12 cellular contexts compared by ENCODE assay signal in genomic region chr19:15276620-15277019, GRCh38. TPM values are rescaled to one million over a fixed set of nuclear protein-coding genes. Genes with fewer than 3 reads are reported as not detected.
DNase-seq lines count a peak whose midpoint lies in the region; ATAC-seq, FAIRE-seq and TF ChIP-seq lines count a peak whose summit lies in the region.
"Had no signal": no experiment of that assay in that cellular context is flagged by ENCODE, and none has a peak within 500 bp of the region (broad histone marks: within the 10 kb centered on the region; RNA-seq: fewer than 3 reads in every experiment).

No MANE protein-coding gene starts in this region.

- peaks cover 96% of the 10 kb centered on the region for H4K20me1 ChIP-seq in GM23338 (replicated peaks; ENCODE audit: insufficient read depth)

- CTCF ChIA-PET in MCF 10A (lab: Yijun Ruan, JAX), result interaction anchor here (1.0 kb wide), 1 partner anchor 10 kb away, joined by 4 read pairs; no protein-coding TSS in a partner anchor

- H2AFZ ChIP-seq in GM23338, result no peak overlapping the region

- H3K4me3 Mint-ChIP-seq in GM23338 (no peak overlapping the region), MCF 10A (ENCODE audit: unreplicated experiment) (peak overlapping the region; percentile 66)

- H3K36me3 ChIP-seq in GM23338 (ENCODE audit: insufficient read depth), result peaks cover 10% of the 10 kb centered on the region; the same call in 1 of the 2 replicates

- intact Hi-C loops in MCF 10A (cut with micrococcal nuclease), result no loop called here

- H3K27ac Mint-ChIP-seq in GM23338 (peak overlapping the region; percentile 85; the same call in 1 of the 2 replicates), MCF 10A (ENCODE audit: low read depth, unreplicated experiment) (peak overlapping the region; percentile 91)

- peaks cover 7% of the 10 kb centered on the region; the same call in 1 of the 2 replicates for H3F3A ChIP-seq in GM23338 (replicated peaks; ENCODE audit: low read depth)

- no peak overlapping the region for H3K4me3 ChIP-seq in GM23338

- H3K79me2 ChIP-seq in GM23338 (replicated peaks; ENCODE audit: insufficient read depth), result peaks cover 100% of the 10 kb centered on the region

- FAIRE-seq in GM12892 (lab: Jason Lieb, UNC), result no peak
- FAIRE-seq: kidney had no signal

- no TSS peak for BruUV-seq in MCF 10A (replicated peaks; lab: Mats Ljungman, UMichigan)

- no peaks in the 10 kb centered on the region for H3K9me2 ChIP-seq in GM23338 (ENCODE audit: insufficient read depth)

- no peak for TF ChIP-seq CTCF in GM23338 (conservative IDR thresholded peaks at IDR 0.05; ENCODE audit: low read depth in 2 of 2)
- no peak for TF ChIP-seq CTCF in MCF 10A (IDR thresholded peaks at IDR 0.05; ENCODE audit: unreplicated experiment)

- DNase-seq in AG08395 (ENCODE audit: low spot score) (peak; percentile 40), GM23338 (ENCODE audit: low spot score) (no peak), MCF 10A (ENCODE audit: unreplicated experiment) (peak; percentile 88), myocyte (ENCODE audit: low read depth) (peak; percentile 32), GM12892 (ENCODE audit: insufficient read length) (no peak), substantia nigra (lab: John Stamatoyannopoulos, UW) (no peak)
- DNase-seq: activated CD4-positive, alpha-beta T cell treated with anti-CD3 and anti-CD28 coated beads, Interleukin-2, amount 50 U/mL, for 1 hour; KBM-7; kidney had no signal

- ATAC-seq in GM23338, result no peak
- no peak for ATAC-seq in GM18502 (IDR thresholded peaks at IDR 0.05; ENCODE audit: poor library complexity, unreplicated experiment)
- ATAC-seq in HG03097 (IDR thresholded peaks at IDR 0.05; ENCODE audit: low FRiP score, unreplicated experiment), result no peak
- ATAC-seq: right cardiac atrium had no signal

- H3K36me3 Mint-ChIP-seq in GM23338 (ENCODE audit: low read depth), result peaks cover 13% of the 10 kb centered on the region
- peaks cover 26% of the 10 kb centered on the region for H3K36me3 Mint-ChIP-seq in MCF 10A (ENCODE audit: insufficient read depth, unreplicated experiment)

- TF ChIP-seq POLR2A in GM12892 (IDR thresholded peaks at IDR 0.05; ENCODE audit: low read depth, low read length), result no peak

- H3K9me3 Mint-ChIP-seq in GM23338, result no peaks in the 10 kb centered on the region
- no peaks in the 10 kb centered on the region for H3K9me3 Mint-ChIP-seq in MCF 10A (ENCODE audit: unreplicated experiment)

- POLR2A ChIA-PET in MCF 10A (lab: Yijun Ruan, JAX), result interaction anchor here (1.4 kb wide), 1 partner anchor 45 kb away, joined by 3 read pairs; no protein-coding TSS in a partner anchor

- no peaks in the 10 kb centered on the region for H3K27me3 ChIP-seq in GM23338 (ENCODE audit: insufficient read depth)

- H3K27me3 Mint-ChIP-seq in GM23338 (ENCODE audit: insufficient read depth, low read depth, poor library complexity) (peaks cover 12% of the 10 kb centered on the region), MCF 10A (ENCODE audit: insufficient read depth, unreplicated experiment) (no peaks in the 10 kb centered on the region)

- H3K4me2 ChIP-seq in GM23338, result no peak overlapping the region

- H3K4me1 Mint-ChIP-seq in GM23338, result peaks cover 46% of the 10 kb centered on the region
- peaks cover 47% of the 10 kb centered on the region for H3K4me1 Mint-ChIP-seq in MCF 10A (ENCODE audit: insufficient read depth, unreplicated experiment)

- peak overlapping the region; percentile 45; the same call in 1 of the 2 replicates for H3K27ac ChIP-seq in GM23338 (ENCODE audit: low read depth)
- no peak overlapping the region for H3K27ac ChIP-seq in substantia nigra (ENCODE audit: low read depth, low read length, poor library complexity, severe bottlenecking)

- peaks cover 35% of the 10 kb centered on the region for H3K4me1 ChIP-seq in GM23338 (ENCODE audit: insufficient read depth)

TF ChIP-seq in GM23338, 12 proteins besides CTCF, POLR2A, EP300 and RAD21 (continues in another document):
- no peak for TF ChIP-seq NANOG (IDR thresholded peaks at IDR 0.05; ENCODE audit: borderline replicate concordance)
- no peak for TF ChIP-seq REST (IDR thresholded peaks at IDR 0.05; ENCODE audit: unreplicated experiment)
- no peak for TF ChIP-seq STAT1 (IDR thresholded peaks at IDR 0.05; ENCODE audit: unreplicated experiment)
- TF ChIP-seq JUNB (IDR thresholded peaks at IDR 0.05; ENCODE audit: unreplicated experiment), result no peak
- TF ChIP-seq EZH2 (IDR thresholded peaks at IDR 0.05; ENCODE audit: low read depth, unreplicated experiment), result no peak
- TF ChIP-seq POLR2AphosphoS5 (IDR thresholded peaks at IDR 0.05; ENCODE audit: low read depth), result no peak
- no peak for TF ChIP-seq CREB1 (CRISPR knock-in tag; IDR thresholded peaks at IDR 0.05; ENCODE audit: low read depth)
- TF ChIP-seq ZNF114 (CRISPR knock-in tag; IDR thresholded peaks at IDR 0.05), result no peak
- TF ChIP-seq ETS1 (IDR thresholded peaks at IDR 0.05), result no peak

RNA-seq across cellular contexts. Expression of gene EPHX3, which starts 44.4 kb away (rescaled TPM):
- 15.0 and 24.8 TPM in 2 replicates for total RNA-seq in GM23338 (2014; rRNA removed; shearing (Covaris generic))
- 19.7 and 19.8 TPM in 2 replicates for polyA plus RNA-seq in GM23338 (2016; fragmentation: Nextera tagmentation; extraction: Ambion mirVana)
- total RNA-seq in MCF 10A (2022) (0.96 and 1.1 TPM in 2 replicates), myocyte (0.16 TPM in 1 of 2 replicates, not detected in the other)
- 0.14 TPM for polyA plus RNA-seq in myocyte (2012)
- polyA plus RNA-seq in GM12892 (2012; ENCODE audit: missing spikeins), result not detected

RNA-seq across cellular contexts. Expression of gene BRD4, which starts 55.7 kb away (rescaled TPM):
- 63.5 and 63.8 TPM in 2 replicates for total RNA-seq in GM23338 (2014; rRNA removed; shearing (Covaris generic))
- 115 and 127 TPM in 2 replicates for polyA plus RNA-seq in GM23338 (2016; fragmentation: Nextera tagmentation; extraction: Ambion mirVana)
- 167 and 189 TPM in 2 replicates for total RNA-seq in MCF 10A (2022)
- 18.9 and 20.7 TPM in 2 replicates for total RNA-seq in myocyte
- polyA plus RNA-seq in myocyte (2012), result 49.5 TPM
- polyA plus RNA-seq in GM12892 (2012; ENCODE audit: missing spikeins), result 20.4 TPM

Comparison
In these comparisons a context has a peak if more than half of its experiments do, and no peak if none do; other contexts are left out.
1. DNase-seq: peak in AG08395 (single experiment), MCF 10A (single experiment) and myocyte (single experiment); none in GM23338 (single experiment), GM12892 (single experiment) and substantia nigra (0 of 49).